In genomic region chr22:26656896-26657851, GRCh38 we compare ENCODE assay signal across 8 cellular contexts. TPM values are rescaled to one million over a fixed set of nuclear protein-coding genes. Genes with fewer than 3 reads are reported as not detected.
DNase-seq lines count a peak whose midpoint lies in the region; ATAC-seq and TF ChIP-seq lines count a peak whose summit lies in the region.

Gene MIAT (plus strand): TSS chr22:26657588.

- H3K4me3 ChIP-seq in cardiac fibroblast (replicated peaks in 1 of 2; ENCODE audit: low read depth in 2 of 2, low read length in 2 of 2) (peak within 1 kb of the TSS; percentile 27 to 35), lower lobe of right lung (peak within 1 kb of the TSS; percentile 52)

- ATAC-seq in lower lobe of right lung (peak; percentile 56 to 63), GM21390 (IDR thresholded peaks at IDR 0.05; ENCODE audit: unreplicated experiment) (no peak)

- H3K4me1 Mint-ChIP-seq in HFFc6 (ENCODE audit: low read depth) = peaks cover 21% of the 10 kb centered on the region

- peaks cover 9% of the 10 kb centered on the region for H3K27me3 Mint-ChIP-seq in HFFc6 (ENCODE audit: insufficient read depth)

- peaks cover 30% of the 10 kb centered on the region for H3K27me3 ChIP-seq in lower lobe of right lung (ENCODE audit: low read depth)

- TF ChIP-seq CTCF in HFFc6 (IDR thresholded peaks at IDR 0.05) (no peak), cardiac fibroblast (IDR thresholded peaks at IDR 0.05; ENCODE audit: low read depth, low read length) (no peak), lower lobe of right lung (IDR thresholded peaks at IDR 0.05) (no peak)

- H3K27ac ChIP-seq in lower lobe of right lung = no peak within 1 kb of the TSS

- H3K36me3 ChIP-seq in lower lobe of right lung = no peaks in the 10 kb centered on the region

- H3K27ac Mint-ChIP-seq in HFFc6 = no peak within 1 kb of the TSS

- H3K36me3 Mint-ChIP-seq in HFFc6 (ENCODE audit: low read depth) = no peaks in the 10 kb centered on the region

- H3K9me3 Mint-ChIP-seq in HFFc6 = no peaks in the 10 kb centered on the region

- no peaks in the 10 kb centered on the region for H3K9me3 ChIP-seq in lower lobe of right lung

- intact Hi-C loops in lower lobe of right lung (cut with DNase I) = no loop called here

- peak within 1 kb of the TSS; percentile 85 for H3K4me3 Mint-ChIP-seq in HFFc6

- DNase-seq in CD1c-positive myeloid dendritic cell (ENCODE audit: extremely low spot score) (peak; percentile 34), HFFc6 (no peak), T-helper 22 cell (ENCODE audit: low read depth) (peak; percentile 61), cardiac fibroblast (ENCODE audit: low read depth in 2 of 2) (peak in 1 of 2 donors; percentile 23), lower lobe of right lung (peak; percentile 59), kidney tubule cell (ENCODE audit: low spot score) (no peak)
- DNase-seq in stimulated activated CD8-positive, alpha-beta memory T cell treated with anti-CD3 and anti-CD28 coated beads, Interleukin-4, amount 100 ng/mL, for 48 hours = peak; percentile 79

- peaks cover 27% of the 10 kb centered on the region for H3K4me1 ChIP-seq in lower lobe of right lung

RNA-seq across cellular contexts. Expression of gene MIAT, which starts in this region (rescaled TPM):
- total RNA-seq in HFFc6 (2021; fragmentation: NEBNext Ultra II Directional; extraction: Animal tissue kit (Norgen Biotek cat#: 25700)) = under 1 TPM; 0.55 to 0.89 (median 0.75) TPM
- 6.8 TPM for total RNA-seq in lower lobe of right lung

Comparison
In these comparisons a context has a peak if more than half of its experiments do, and no peak if none do; other contexts are left out.
1. DNase-seq: peak in CD1c-positive myeloid dendritic cell (single experiment), T-helper 22 cell (single experiment), lower lobe of right lung (single experiment) and stimulated activated CD8-positive, alpha-beta memory T cell treated with anti-CD3 and anti-CD28 coated beads, Interleukin-4, amount 100 ng/mL, for 48 hours (single experiment); none in HFFc6 (single experiment) and kidney tubule cell (single experiment).